8 cellular contexts compared by ENCODE assay signal in the genomic region with DNA sequence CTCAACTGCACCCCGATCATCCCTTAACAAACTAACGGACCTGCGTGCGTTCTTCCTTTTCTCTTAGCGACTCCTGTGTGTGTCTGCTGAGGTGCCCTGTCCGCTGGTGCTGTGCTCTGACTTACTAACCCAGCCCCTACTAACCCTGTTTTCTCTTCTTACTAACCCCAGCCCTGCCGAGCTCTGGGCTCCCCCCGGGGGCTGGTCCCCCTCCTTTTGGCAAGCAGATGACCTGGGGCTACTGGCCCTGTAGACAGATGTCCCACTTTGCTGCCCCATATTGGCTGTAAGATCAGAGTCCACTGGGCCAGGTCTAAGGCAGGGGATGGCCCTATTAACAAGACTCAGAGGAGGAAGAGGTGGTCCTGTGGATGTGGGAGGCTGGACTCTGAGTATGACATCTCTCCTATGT. TPM values are rescaled to one million over a fixed set of nuclear protein-coding genes. Genes with fewer than 3 reads are reported as not detected.
A peak's percentile ranks its signal among the peaks of the same experiment; 100 is the strongest.
DNase-seq lines count a peak whose midpoint lies in the region; ATAC-seq and TF ChIP-seq lines count a peak whose summit lies in the region.

No MANE protein-coding gene starts in this region.

- peaks cover 8% of the 10 kb centered on the region for H3K4me1 ChIP-seq in parathyroid adenoma

- peaks cover 3% of the 10 kb centered on the region for H3K27me3 Mint-ChIP-seq in endothelial cell (ENCODE audit: unreplicated experiment)

- no peaks in the 10 kb centered on the region for H3K9me3 ChIP-seq in parathyroid adenoma (ENCODE audit: control insufficient read depth, low read length)

- H3K27ac ChIP-seq in C4-2B (peak overlapping the region; percentile 65), RWPE1 (peak overlapping the region; percentile 100), parathyroid adenoma (peak overlapping the region; percentile 83)

- H3K9me3 Mint-ChIP-seq in endothelial cell (ENCODE audit: unreplicated experiment) = no peaks in the 10 kb centered on the region

- H3K27ac Mint-ChIP-seq in endothelial cell (ENCODE audit: unreplicated experiment) = peak overlapping the region; percentile 100

- POLR2A ChIA-PET in RWPE1 (lab: Yijun Ruan, JAX; ENCODE audit: low non-redundant PET) = interaction anchor here (1.0 kb wide), 1 partner anchor 11 kb away, joined by 3 read pairs; no protein-coding TSS in a partner anchor

- TF ChIP-seq CTCF in C4-2B (conservative IDR thresholded peaks at IDR 0.05) (no peak), RWPE1 (conservative IDR thresholded peaks at IDR 0.05; ENCODE audit: low read depth) (no peak), endothelial cell (IDR thresholded peaks at IDR 0.05; ENCODE audit: unreplicated experiment) (no peak), parathyroid adenoma (IDR thresholded peaks at IDR 0.05) (no peak)

- DNase-seq in RWPE1 (ENCODE audit: low spot score) (no peak), endothelial cell (ENCODE audit: low spot score) (no peak), cerebellar cortex (ENCODE audit: low spot score) (no peak), HK-2 (ENCODE audit: unreplicated experiment) (no peak), RKO (ENCODE audit: low spot score) (no peak)

- CTCF ChIA-PET in RWPE1 (lab: Yijun Ruan, JAX) = interaction anchor here (0.5 to 0.6 kb wide), 3 partner anchors 65 to 687 kb away, joined by 3 to 4 read pairs (median 4); no protein-coding TSS in a partner anchor

- H3K4me3 Mint-ChIP-seq in endothelial cell (ENCODE audit: unreplicated experiment) = peak overlapping the region; percentile 88

- ATAC-seq in GM21737 (IDR thresholded peaks at IDR 0.05; ENCODE audit: unreplicated experiment) = peak; percentile 6

- H3K9ac ChIP-seq in parathyroid adenoma = no peak overlapping the region

- peak overlapping the region; percentile 89 for H2AFZ ChIP-seq in parathyroid adenoma

- H3K4me2 ChIP-seq in parathyroid adenoma (ENCODE audit: low read length) = peak overlapping the region; percentile 70

- H3K36me3 ChIP-seq in parathyroid adenoma (ENCODE audit: control insufficient read depth, insufficient read depth, low read length) = no peaks in the 10 kb centered on the region

- no peaks in the 10 kb centered on the region for H3K79me2 ChIP-seq in parathyroid adenoma

- H3K4me1 Mint-ChIP-seq in endothelial cell (ENCODE audit: unreplicated experiment) = peaks cover 40% of the 10 kb centered on the region

- peak overlapping the region; percentile 81 for H3K4me3 ChIP-seq in parathyroid adenoma (ENCODE audit: low read depth, low read length)

- H3K27me3 ChIP-seq in parathyroid adenoma (ENCODE audit: control insufficient read depth, insufficient read depth, low read length) = no peaks in the 10 kb centered on the region

- peaks cover 7% of the 10 kb centered on the region for H3K36me3 Mint-ChIP-seq in endothelial cell (ENCODE audit: low read depth, unreplicated experiment)

RNA-seq across cellular contexts. Expression of gene MIAT, which starts 14.7 kb away (rescaled TPM):
- 1.2 TPM for total RNA-seq in endothelial cell (ENCODE audit: unreplicated experiment)

RNA-seq across cellular contexts. Expression of gene CRYBA4, which starts 50.3 kb away (rescaled TPM):
- 0.46 TPM for total RNA-seq in endothelial cell (ENCODE audit: unreplicated experiment)

RNA-seq across cellular contexts. Expression of gene CRYBB1, which starts 54.2 kb away (rescaled TPM):
- 9.5 TPM for total RNA-seq in endothelial cell (ENCODE audit: unreplicated experiment)
